Comparison of ENCODE assay signal across 29 cellular contexts in the genomic region with DNA sequence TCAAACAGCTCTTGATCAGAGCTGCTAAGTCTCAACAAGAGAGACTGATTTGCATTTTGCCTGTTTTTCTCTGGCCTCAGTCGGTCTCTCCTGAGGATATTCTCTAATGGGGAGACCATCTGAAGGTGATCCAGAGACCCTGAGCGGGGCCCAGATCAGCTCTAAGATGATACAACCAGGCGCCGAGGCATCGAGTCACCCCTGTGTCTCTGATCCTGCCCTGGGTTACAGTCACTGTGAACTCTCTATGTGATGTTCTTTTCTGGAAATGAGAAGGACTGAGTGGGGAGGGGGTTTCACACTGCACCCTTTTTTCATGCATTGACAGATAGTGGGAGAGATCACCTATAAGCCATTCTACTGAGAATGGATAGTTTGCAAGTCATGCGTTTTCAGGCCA.
"Had no signal": no experiment of that assay in that cellular context is flagged by ENCODE, and none has a peak within 500 bp of the region (broad histone marks: within the 10 kb centered on the region; RNA-seq: fewer than 3 reads in every experiment).

No MANE protein-coding gene starts in this region.

- H3K9me3 Mint-ChIP-seq: activated B cell treated with CpG ODN at 0.5 μM for 24 hours; activated CD4-positive, alpha-beta T cell treated with anti-CD3 and anti-CD28 coated beads, Interleukin-2, amount 10 ng/mL, durations not matched to agents 7 days and 5 days; activated naive CD4-positive, alpha-beta T cell treated with anti-CD3 and anti-CD28 coated beads, Interleukin-2, amount 50 U/mL, for 24 hours; activated T-cell treated with anti-CD3 and anti-CD28 coated beads, Interleukin-2, amount 50 U/mL, for 24 hours; activated T-helper 2 cell treated with anti-CD3 and anti-CD28 coated beads, Interferon-gamma antibody, Interleukin-2, Interleukin-4, amounts not matched to agents 10 μg/mL and 5 μg/mL and 100 μg/mL, durations not matched to agents 14 hours and 24 hours and 36 hours; central memory CD8-positive, alpha-beta T cell; effector memory CD8-positive, alpha-beta T cell; T-helper 2 cell treated with Interferon-gamma antibody and Interleukin-4, amounts not matched to agents 5 μg/mL and 100 μg/mL, for 36 hours had no signal

- H3K36me3 Mint-ChIP-seq: activated CD8-positive, alpha-beta memory T cell treated with anti-CD3 and anti-CD28 coated beads, Interleukin-2, amount 10 ng/mL, durations not matched to agents 7 days and 5 days had no signal

- H3K4me3 Mint-ChIP-seq: activated B cell treated with CpG ODN at 0.5 μM for 24 hours; activated CD4-positive, alpha-beta T cell treated with anti-CD3 and anti-CD28 coated beads, Interleukin-2, amount 10 ng/mL, durations not matched to agents 7 days and 5 days; activated CD8-positive, alpha-beta memory T cell treated with anti-CD3 and anti-CD28 coated beads, Interleukin-2, amount 10 ng/mL, durations not matched to agents 7 days and 5 days; activated CD8-positive, alpha-beta T cell treated with anti-CD3 and anti-CD28 coated beads, Interleukin-2, amount 10 ng/mL, durations not matched to agents 7 days and 5 days; activated naive CD4-positive, alpha-beta T cell treated with anti-CD3 and anti-CD28 coated beads, Interleukin-2, amount 50 U/mL, for 24 hours; activated T-cell treated with anti-CD3 and anti-CD28 coated beads, Interleukin-2, amount 50 U/mL, for 24 hours; central memory CD8-positive, alpha-beta T cell; effector memory CD8-positive, alpha-beta T cell; T-helper 17 cell; T-helper 2 cell treated with Interferon-gamma antibody and Interleukin-4, amounts not matched to agents 5 μg/mL and 100 μg/mL, for 36 hours had no signal

- ATAC-seq: activated CD4-positive, CD25-positive, alpha-beta regulatory T cell treated with anti-CD3 and anti-CD28 coated beads, Interleukin-2, amount 50 U/mL, for 24 hours; activated CD8-positive, alpha-beta memory T cell treated with anti-CD3 and anti-CD28 coated beads, Interleukin-2, amount 10 ng/mL, durations not matched to agents 7 days and 5 days; activated CD8-positive, alpha-beta T cell treated with anti-CD3 and anti-CD28 coated beads, Interleukin-2, amount 10 ng/mL, durations not matched to agents 7 days and 5 days; effector memory CD8-positive, alpha-beta T cell; foreskin keratinocyte; gastrocnemius medialis; heart left ventricle; T-helper 17 cell had no signal

- DNase-seq: activated B cell treated with CpG ODN at 0.5 μM for 24 hours; activated CD4-positive, alpha-beta T cell treated with anti-CD3 and anti-CD28 coated beads, Interleukin-2, amount 10 ng/mL, durations not matched to agents 7 days and 5 days; activated CD4-positive, alpha-beta T cell treated with anti-CD3 and anti-CD28 coated beads, Interleukin-2, amount 50 U/mL, for 4 hours; activated CD8-positive, alpha-beta memory T cell treated with anti-CD3 and anti-CD28 coated beads, Interleukin-2, amount 10 ng/mL, durations not matched to agents 7 days and 5 days; activated CD8-positive, alpha-beta memory T cell treated with anti-CD3 and anti-CD28 coated beads, Interleukin-2, amount 50 U/mL, for 4 hours; activated CD8-positive, alpha-beta T cell treated with anti-CD3 and anti-CD28 coated beads, Interleukin-2, amount 10 ng/mL, durations not matched to agents 7 days and 5 days; activated effector memory CD4-positive, alpha-beta T cell treated with anti-CD3 and anti-CD28 coated beads, Interleukin-2, amount 50 U/mL, for 16 hours; activated T-cell treated with anti-CD3 and anti-CD28 coated beads, Interleukin-2, amount 50 U/mL, for 24 hours; amniotic stem cell; anterior cingulate cortex; brain microvascular endothelial cell; cortex of kidney; dermis blood vessel endothelial cell; effector CD4-positive, alpha-beta T cell; effector memory CD8-positive, alpha-beta T cell; erythroblast; foreskin keratinocyte; gastrocnemius medialis; glutamatergic neuron; heart left ventricle; T-helper 1 cell; T-helper 17 cell; T1000; WERI-Rb-1 had no signal

- H3K27ac Mint-ChIP-seq: activated B cell treated with CpG ODN at 0.5 μM for 24 hours; activated CD4-positive, alpha-beta T cell treated with anti-CD3 and anti-CD28 coated beads, Interleukin-2, amount 10 ng/mL, durations not matched to agents 7 days and 5 days; activated CD8-positive, alpha-beta memory T cell treated with anti-CD3 and anti-CD28 coated beads, Interleukin-2, amount 10 ng/mL, durations not matched to agents 7 days and 5 days; activated CD8-positive, alpha-beta T cell treated with anti-CD3 and anti-CD28 coated beads, Interleukin-2, amount 10 ng/mL, durations not matched to agents 7 days and 5 days; activated naive CD4-positive, alpha-beta T cell treated with anti-CD3 and anti-CD28 coated beads, Interleukin-2, amount 50 U/mL, for 24 hours; activated T-cell treated with anti-CD3 and anti-CD28 coated beads, Interleukin-2, amount 50 U/mL, for 24 hours; activated T-helper 2 cell treated with anti-CD3 and anti-CD28 coated beads, Interferon-gamma antibody, Interleukin-2, Interleukin-4, amounts not matched to agents 10 μg/mL and 5 μg/mL and 100 μg/mL, durations not matched to agents 14 hours and 24 hours and 36 hours; effector memory CD8-positive, alpha-beta T cell; T-helper 17 cell; T-helper 2 cell treated with Interferon-gamma antibody and Interleukin-4, amounts not matched to agents 5 μg/mL and 100 μg/mL, for 36 hours had no signal

- H3K4me1 Mint-ChIP-seq: activated B cell treated with CpG ODN at 0.5 μM for 24 hours had no signal

- H3K27me3 Mint-ChIP-seq: activated CD4-positive, alpha-beta T cell treated with anti-CD3 and anti-CD28 coated beads, Interleukin-2, amount 10 ng/mL, durations not matched to agents 7 days and 5 days; activated CD8-positive, alpha-beta memory T cell treated with anti-CD3 and anti-CD28 coated beads, Interleukin-2, amount 10 ng/mL, durations not matched to agents 7 days and 5 days; activated naive CD4-positive, alpha-beta T cell treated with anti-CD3 and anti-CD28 coated beads, Interleukin-2, amount 50 U/mL, for 24 hours; activated T-cell treated with anti-CD3 and anti-CD28 coated beads, Interleukin-2, amount 50 U/mL, for 24 hours; central memory CD8-positive, alpha-beta T cell; effector memory CD8-positive, alpha-beta T cell; T-helper 17 cell had no signal
